Comparison of ENCODE assay signal across 8 cellular contexts in genomic region chr15:66497502-66498455, GRCh38. TPM values are rescaled to one million over a fixed set of nuclear protein-coding genes. Genes with fewer than 3 reads are reported as not detected.
DNase-seq lines count a peak whose midpoint lies in the region; ATAC-seq and TF ChIP-seq lines count a peak whose summit lies in the region.

Gene SNAPC5, minus strand, starts transcription at chr15:66497762. Its CDS starts 31 bp downstream, at chr15:66497731.

- H4K20me1 ChIP-seq in MM.1S (ENCODE audit: insufficient read depth, low read length): peaks cover 14% of the 10 kb centered on the region

- H3K27ac ChIP-seq in MM.1S (ENCODE audit: low read length): peak within 1 kb of the TSS; percentile 87
- H3K27ac ChIP-seq in SJCRH30: peak within 1 kb of the TSS; percentile 43
- peak within 1 kb of the TSS; percentile 15 for H3K27ac ChIP-seq in foreskin keratinocyte

- peak within 1 kb of the TSS; percentile 10 for H2AFZ ChIP-seq in MM.1S (ENCODE audit: low read length)
- H2AFZ ChIP-seq in neuron (ENCODE audit: low read depth, low read length): peak within 1 kb of the TSS; percentile 19

- no peaks in the 10 kb centered on the region for H3K9me2 ChIP-seq in MM.1S (replicated peaks; ENCODE audit: insufficient read depth, low read length)

- H3F3A ChIP-seq in MM.1S (ENCODE audit: insufficient read depth, low read length): peaks cover 61% of the 10 kb centered on the region

- TF ChIP-seq CTCF in MM.1S (IDR thresholded peaks at IDR 0.05; ENCODE audit: low read length) (peak; percentile 98), foreskin keratinocyte (conservative IDR thresholded peaks at IDR 0.05) (peak; percentile 99), subcutaneous adipose tissue (IDR thresholded peaks at IDR 0.05; ENCODE audit: low read depth) (no peak)

- H3K9me3 ChIP-seq in HAP-1 (no peaks in the 10 kb centered on the region), MM.1S (replicated peaks; ENCODE audit: insufficient read depth, low read length) (no peaks in the 10 kb centered on the region), SJCRH30 (replicated peaks) (no peaks in the 10 kb centered on the region), neuron (ENCODE audit: low read length) (no peaks in the 10 kb centered on the region)

- H3K79me2 ChIP-seq in MM.1S (ENCODE audit: low read length): peaks cover 68% of the 10 kb centered on the region

- H3K27me3 ChIP-seq in HAP-1 (ENCODE audit: low read depth) (no peaks in the 10 kb centered on the region), MM.1S (replicated peaks; ENCODE audit: insufficient read depth, low read length) (no peaks in the 10 kb centered on the region), SJCRH30 (no peaks in the 10 kb centered on the region), foreskin keratinocyte (no peaks in the 10 kb centered on the region), neuron (ENCODE audit: insufficient read depth, low read length) (no peaks in the 10 kb centered on the region)

- ATAC-seq in foreskin keratinocyte: peak; percentile 81

- H3K36me3 ChIP-seq in HAP-1 (replicated peaks) (peaks cover 89% of the 10 kb centered on the region), MM.1S (replicated peaks; ENCODE audit: insufficient read depth, low read length) (peaks cover 25% of the 10 kb centered on the region; the same call in 1 of the 2 replicates), SJCRH30 (peaks cover 79% of the 10 kb centered on the region), neuron (ENCODE audit: insufficient read depth, low read length) (peaks cover 71% of the 10 kb centered on the region)

- peak within 1 kb of the TSS; percentile 93 for H3K4me2 ChIP-seq in MM.1S (ENCODE audit: low read depth, low read length)

- in situ Hi-C loops in HAP-1 (cut with MboI; ENCODE audit: low sequenced_read_pairs): loop anchor here (5.0 kb wide), 1 partner anchor 110 kb away; the partner anchor contains the start of gene MAP2K1

- DNase-seq in GDM1 (lab: John Stamatoyannopoulos, UW) (peak; percentile 93), HAP-1 (ENCODE audit: low spot score in 2 of 2) (peak; percentile 98 to 100), MM.1S (peak; percentile 96), SJCRH30 (peak; percentile 94), foreskin keratinocyte (peak; percentile 69 to 86)
- peak; percentile 99 for DNase-seq in activated gamma-delta T cell treated with anti-CD3 and anti-CD28 coated beads, Interleukin-2, amount 50 U/mL, for 16 hours (ENCODE audit: low read depth)

- H3K9ac ChIP-seq in MM.1S (ENCODE audit: low read length): peak within 1 kb of the TSS; percentile 96

- H3K4me3 ChIP-seq in HAP-1 (peak within 1 kb of the TSS; percentile 87), MM.1S (ENCODE audit: low read length) (peak within 1 kb of the TSS; percentile 89), SJCRH30 (peak within 1 kb of the TSS; percentile 57), neuron (ENCODE audit: low read length) (peak within 1 kb of the TSS; percentile 75)

- H3K4me1 ChIP-seq in HAP-1 (peaks cover 16% of the 10 kb centered on the region), MM.1S (ENCODE audit: low read length) (peaks cover 21% of the 10 kb centered on the region), SJCRH30 (peaks cover 9% of the 10 kb centered on the region; the same call in 1 of the 2 replicates), foreskin keratinocyte (peaks cover 10% of the 10 kb centered on the region), neuron (ENCODE audit: insufficient read depth, low read length) (peaks cover 11% of the 10 kb centered on the region)

RNA-seq across cellular contexts. Expression of gene SNAPC5, which starts in this region (rescaled TPM):
- 14.6 and 17.1 TPM in 2 replicates for total RNA-seq in SJCRH30 (2014; rRNA removed; shearing (Covaris generic))
- total RNA-seq in foreskin keratinocyte (14.2 and 18.0 TPM in 2 replicates), subcutaneous adipose tissue (10 to 100 TPM; 19.8 to 29.7 (median 21.9) TPM)
- polyA plus RNA-seq in foreskin keratinocyte: 16.2 and 17.9 TPM in 2 replicates

Comparison
In these comparisons a context has a peak if more than half of its experiments do, and no peak if none do; other contexts are left out.
1. Peak in every context shown above with its lines: DNase-seq, ATAC-seq, H3K4me3 ChIP-seq and H3K27ac ChIP-seq.
2. H3K27ac ChIP-seq: peak in every context shown above with its lines; median percentile 87 in MM.1S; 43 in SJCRH30; 15 in foreskin keratinocyte.